Comparison of ENCODE assay signal across 1 cellular context in the genomic region with DNA sequence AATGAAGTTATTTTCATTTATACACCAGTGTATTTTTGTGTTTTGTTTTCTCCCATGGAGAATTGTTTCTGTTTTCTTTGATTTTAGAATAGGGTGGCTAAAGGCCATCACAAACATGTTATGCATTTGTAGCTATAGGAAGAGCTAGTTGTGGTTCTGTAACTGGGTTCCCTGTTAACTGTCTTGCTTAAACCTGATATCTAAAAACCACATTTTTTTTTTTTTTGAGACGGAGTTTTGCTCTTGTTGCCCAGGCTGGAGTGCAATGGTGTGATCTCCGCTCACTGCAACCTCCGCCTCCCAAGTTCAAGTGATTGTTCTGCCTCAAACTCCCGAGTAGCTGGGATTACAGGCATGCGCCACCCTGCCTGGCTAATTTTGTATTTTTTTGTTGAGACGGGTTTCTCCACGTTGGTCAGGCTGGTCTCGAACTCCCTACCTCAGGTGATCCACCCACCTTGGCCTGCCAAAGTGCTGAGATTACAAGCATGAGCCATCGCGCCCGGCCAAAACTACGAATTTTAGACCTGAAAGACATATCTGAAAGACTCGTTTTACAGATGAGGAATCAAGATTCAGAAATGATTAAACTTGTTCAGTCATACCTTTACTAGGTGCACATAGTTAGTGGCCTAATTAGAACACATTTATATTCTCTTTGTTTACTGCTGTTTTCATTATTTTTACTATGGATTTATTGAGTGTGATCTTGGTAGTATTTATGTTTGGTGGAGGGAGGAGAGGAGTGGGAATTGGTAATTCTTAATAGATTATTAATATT.
TF ChIP-seq lines count a peak whose summit lies in the region.

No MANE protein-coding gene starts in this region.

TF ChIP-seq in GM23338, 12 proteins besides CTCF, POLR2A, EP300 and RAD21:
- TF ChIP-seq ZNF114 (CRISPR knock-in tag; IDR thresholded peaks at IDR 0.05), result no peak
- no peak for TF ChIP-seq POLR2AphosphoS5 (IDR thresholded peaks at IDR 0.05; ENCODE audit: low read depth)
- TF ChIP-seq EZH2 (IDR thresholded peaks at IDR 0.05; ENCODE audit: low read depth, unreplicated experiment), result no peak
- TF ChIP-seq, protein P1, sequence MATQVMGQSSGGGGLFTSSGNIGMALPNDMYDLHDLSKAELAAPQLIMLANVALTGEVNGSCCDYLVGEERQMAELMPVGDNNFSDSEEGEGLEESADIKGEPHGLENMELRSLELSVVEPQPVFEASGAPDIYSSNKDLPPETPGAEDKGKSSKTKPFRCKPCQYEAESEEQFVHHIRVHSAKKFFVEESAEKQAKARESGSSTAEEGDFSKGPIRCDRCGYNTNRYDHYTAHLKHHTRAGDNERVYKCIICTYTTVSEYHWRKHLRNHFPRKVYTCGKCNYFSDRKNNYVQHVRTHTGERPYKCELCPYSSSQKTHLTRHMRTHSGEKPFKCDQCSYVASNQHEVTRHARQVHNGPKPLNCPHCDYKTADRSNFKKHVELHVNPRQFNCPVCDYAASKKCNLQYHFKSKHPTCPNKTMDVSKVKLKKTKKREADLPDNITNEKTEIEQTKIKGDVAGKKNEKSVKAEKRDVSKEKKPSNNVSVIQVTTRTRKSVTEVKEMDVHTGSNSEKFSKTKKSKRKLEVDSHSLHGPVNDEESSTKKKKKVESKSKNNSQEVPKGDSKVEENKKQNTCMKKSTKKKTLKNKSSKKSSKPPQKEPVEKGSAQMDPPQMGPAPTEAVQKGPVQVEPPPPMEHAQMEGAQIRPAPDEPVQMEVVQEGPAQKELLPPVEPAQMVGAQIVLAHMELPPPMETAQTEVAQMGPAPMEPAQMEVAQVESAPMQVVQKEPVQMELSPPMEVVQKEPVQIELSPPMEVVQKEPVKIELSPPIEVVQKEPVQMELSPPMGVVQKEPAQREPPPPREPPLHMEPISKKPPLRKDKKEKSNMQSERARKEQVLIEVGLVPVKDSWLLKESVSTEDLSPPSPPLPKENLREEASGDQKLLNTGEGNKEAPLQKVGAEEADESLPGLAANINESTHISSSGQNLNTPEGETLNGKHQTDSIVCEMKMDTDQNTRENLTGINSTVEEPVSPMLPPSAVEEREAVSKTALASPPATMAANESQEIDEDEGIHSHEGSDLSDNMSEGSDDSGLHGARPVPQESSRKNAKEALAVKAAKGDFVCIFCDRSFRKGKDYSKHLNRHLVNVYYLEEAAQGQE (IDR thresholded peaks at IDR 0.05; ENCODE audit: unreplicated experiment), result no peak
- TF ChIP-seq STAT1 (IDR thresholded peaks at IDR 0.05; ENCODE audit: unreplicated experiment), result no peak
- no peak for TF ChIP-seq CREB1 (CRISPR knock-in tag; IDR thresholded peaks at IDR 0.05; ENCODE audit: low read depth)
- no peak for TF ChIP-seq NANOG (IDR thresholded peaks at IDR 0.05; ENCODE audit: borderline replicate concordance)
- no peak for TF ChIP-seq EZH2phosphoT487 (IDR thresholded peaks at IDR 0.05; ENCODE audit: unreplicated experiment)
- TF ChIP-seq, protein P2, sequence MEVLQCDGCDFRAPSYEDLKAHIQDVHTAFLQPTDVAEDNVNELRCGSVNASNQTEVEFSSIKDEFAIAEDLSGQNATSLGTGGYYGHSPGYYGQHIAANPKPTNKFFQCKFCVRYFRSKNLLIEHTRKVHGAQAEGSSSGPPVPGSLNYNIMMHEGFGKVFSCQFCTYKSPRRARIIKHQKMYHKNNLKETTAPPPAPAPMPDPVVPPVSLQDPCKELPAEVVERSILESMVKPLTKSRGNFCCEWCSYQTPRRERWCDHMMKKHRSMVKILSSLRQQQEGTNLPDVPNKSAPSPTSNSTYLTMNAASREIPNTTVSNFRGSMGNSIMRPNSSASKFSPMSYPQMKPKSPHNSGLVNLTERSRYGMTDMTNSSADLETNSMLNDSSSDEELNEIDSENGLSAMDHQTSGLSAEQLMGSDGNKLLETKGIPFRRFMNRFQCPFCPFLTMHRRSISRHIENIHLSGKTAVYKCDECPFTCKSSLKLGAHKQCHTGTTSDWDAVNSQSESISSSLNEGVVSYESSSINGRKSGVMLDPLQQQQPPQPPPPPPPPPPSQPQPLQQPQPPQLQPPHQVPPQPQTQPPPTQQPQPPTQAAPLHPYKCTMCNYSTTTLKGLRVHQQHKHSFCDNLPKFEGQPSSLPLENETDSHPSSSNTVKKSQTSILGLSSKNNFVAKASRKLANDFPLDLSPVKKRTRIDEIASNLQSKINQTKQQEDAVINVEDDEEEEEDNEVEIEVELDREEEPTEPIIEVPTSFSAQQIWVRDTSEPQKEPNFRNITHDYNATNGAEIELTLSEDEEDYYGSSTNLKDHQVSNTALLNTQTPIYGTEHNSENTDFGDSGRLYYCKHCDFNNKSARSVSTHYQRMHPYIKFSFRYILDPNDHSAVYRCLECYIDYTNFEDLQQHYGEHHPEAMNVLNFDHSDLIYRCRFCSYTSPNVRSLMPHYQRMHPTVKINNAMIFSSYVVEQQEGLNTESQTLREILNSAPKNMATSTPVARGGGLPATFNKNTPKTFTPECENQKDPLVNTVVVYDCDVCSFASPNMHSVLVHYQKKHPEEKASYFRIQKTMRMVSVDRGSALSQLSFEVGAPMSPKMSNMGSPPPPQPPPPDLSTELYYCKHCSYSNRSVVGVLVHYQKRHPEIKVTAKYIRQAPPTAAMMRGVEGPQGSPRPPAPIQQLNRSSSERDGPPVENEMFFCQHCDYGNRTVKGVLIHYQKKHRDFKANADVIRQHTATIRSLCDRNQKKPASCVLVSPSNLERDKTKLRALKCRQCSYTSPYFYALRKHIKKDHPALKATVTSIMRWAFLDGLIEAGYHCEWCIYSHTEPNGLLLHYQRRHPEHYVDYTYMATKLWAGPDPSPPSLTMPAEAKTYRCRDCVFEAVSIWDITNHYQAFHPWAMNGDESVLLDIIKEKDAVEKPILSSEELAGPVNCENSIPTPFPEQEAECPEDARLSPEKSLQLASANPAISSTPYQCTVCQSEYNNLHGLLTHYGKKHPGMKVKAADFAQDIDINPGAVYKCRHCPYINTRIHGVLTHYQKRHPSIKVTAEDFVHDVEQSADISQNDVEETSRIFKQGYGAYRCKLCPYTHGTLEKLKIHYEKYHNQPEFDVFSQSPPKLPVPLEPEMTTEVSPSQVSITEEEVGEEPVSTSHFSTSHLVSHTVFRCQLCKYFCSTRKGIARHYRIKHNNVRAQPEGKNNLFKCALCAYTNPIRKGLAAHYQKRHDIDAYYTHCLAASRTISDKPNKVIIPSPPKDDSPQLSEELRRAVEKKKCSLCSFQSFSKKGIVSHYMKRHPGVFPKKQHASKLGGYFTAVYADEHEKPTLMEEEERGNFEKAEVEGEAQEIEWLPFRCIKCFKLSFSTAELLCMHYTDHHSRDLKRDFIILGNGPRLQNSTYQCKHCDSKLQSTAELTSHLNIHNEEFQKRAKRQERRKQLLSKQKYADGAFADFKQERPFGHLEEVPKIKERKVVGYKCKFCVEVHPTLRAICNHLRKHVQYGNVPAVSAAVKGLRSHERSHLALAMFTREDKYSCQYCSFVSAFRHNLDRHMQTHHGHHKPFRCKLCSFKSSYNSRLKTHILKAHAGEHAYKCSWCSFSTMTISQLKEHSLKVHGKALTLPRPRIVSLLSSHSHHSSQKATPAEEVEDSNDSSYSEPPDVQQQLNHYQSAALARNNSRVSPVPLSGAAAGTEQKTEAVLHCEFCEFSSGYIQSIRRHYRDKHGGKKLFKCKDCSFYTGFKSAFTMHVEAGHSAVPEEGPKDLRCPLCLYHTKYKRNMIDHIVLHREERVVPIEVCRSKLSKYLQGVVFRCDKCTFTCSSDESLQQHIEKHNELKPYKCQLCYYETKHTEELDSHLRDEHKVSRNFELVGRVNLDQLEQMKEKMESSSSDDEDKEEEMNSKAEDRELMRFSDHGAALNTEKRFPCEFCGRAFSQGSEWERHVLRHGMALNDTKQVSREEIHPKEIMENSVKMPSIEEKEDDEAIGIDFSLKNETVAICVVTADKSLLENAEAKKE (CRISPR knock-in tag; IDR thresholded peaks at IDR 0.05), result no peak
- TF ChIP-seq ZNF331 (CRISPR knock-in tag; IDR thresholded peaks at IDR 0.05; ENCODE audit: low read depth), result no peak
- no peak for TF ChIP-seq JUNB (IDR thresholded peaks at IDR 0.05; ENCODE audit: unreplicated experiment)
- TF ChIP-seq, protein P3, sequence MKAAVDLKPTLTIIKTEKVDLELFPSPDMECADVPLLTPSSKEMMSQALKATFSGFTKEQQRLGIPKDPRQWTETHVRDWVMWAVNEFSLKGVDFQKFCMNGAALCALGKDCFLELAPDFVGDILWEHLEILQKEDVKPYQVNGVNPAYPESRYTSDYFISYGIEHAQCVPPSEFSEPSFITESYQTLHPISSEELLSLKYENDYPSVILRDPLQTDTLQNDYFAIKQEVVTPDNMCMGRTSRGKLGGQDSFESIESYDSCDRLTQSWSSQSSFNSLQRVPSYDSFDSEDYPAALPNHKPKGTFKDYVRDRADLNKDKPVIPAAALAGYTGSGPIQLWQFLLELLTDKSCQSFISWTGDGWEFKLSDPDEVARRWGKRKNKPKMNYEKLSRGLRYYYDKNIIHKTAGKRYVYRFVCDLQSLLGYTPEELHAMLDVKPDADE (IDR thresholded peaks at IDR 0.05), result no peak
